In the genomic region with DNA sequence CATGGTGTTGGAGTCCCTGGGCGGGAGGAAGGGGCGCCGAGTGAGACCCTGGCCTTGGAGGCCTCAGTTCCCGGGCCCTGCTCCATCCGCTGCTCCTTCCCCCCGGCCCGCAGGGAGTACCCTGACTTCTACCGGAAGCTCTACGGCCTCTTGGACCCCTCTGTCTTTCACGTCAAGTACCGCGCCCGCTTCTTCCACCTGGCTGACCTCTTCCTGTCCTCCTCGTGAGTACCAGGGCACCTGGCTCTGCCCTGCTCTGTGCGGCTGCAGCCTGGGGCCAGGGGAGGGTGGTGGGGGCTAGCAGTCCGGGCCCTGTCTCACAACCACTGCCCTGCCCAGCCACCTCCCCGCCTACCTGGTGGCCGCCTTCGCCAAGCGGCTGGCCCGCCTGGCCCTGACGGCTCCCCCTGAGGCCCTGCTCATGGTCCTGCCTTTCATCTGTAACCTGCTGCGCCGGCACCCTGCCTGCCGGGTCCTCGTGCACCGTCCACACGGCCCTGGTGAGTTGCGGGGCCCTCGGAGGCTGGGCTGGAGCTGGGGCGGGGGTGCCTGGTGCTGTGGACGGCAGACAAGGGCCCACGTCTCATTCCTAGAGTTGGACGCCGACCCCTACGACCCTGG, we compare ENCODE assay signal across 8 cellular contexts.
"Had no signal": no experiment of that assay in that cellular context is flagged by ENCODE, and none has a peak within 500 bp of the region (broad histone marks: within the 10 kb centered on the region; RNA-seq: fewer than 3 reads in every experiment).

No MANE protein-coding gene starts in this region.

- ATAC-seq: stimulated activated naive B cell treated with anti-CD40 and anti-IgM and Interleukin-4, amounts not matched to agents 10 μg/mL and 1 μg/mL and 100 μg/mL, for 72 hours had no signal

- H3K27ac ChIP-seq: ovary, skin epidermis, tibial artery had no signal

- H3K9me3 ChIP-seq: ovary, tibial artery had no signal

- DNase-seq: activated CD4-positive, alpha-beta T cell treated with anti-CD3 and anti-CD28 coated beads, Interleukin-2, amount 10 ng/mL, durations not matched to agents 7 days and 5 days; activated CD8-positive, alpha-beta memory T cell treated with anti-CD3 and anti-CD28 coated beads for 24 hours; stimulated activated CD4-positive, alpha-beta T cell treated with anti-CD3 and anti-CD28 coated beads, Interleukin-15, amount 100 ng/mL, for 24 hours; stimulated activated naive B cell treated with anti-CD40 and anti-IgM and Interleukin-4, amounts not matched to agents 10 μg/mL and 1 μg/mL and 100 μg/mL, for 72 hours had no signal

- H3K4me3 ChIP-seq: lung, ovary, skin epidermis, tibial artery had no signal

- H3K27me3 ChIP-seq: ovary, tibial artery had no signal

- H3K36me3 ChIP-seq: ovary had no signal
